1 cellular context compared by ENCODE assay signal in the genomic region with DNA sequence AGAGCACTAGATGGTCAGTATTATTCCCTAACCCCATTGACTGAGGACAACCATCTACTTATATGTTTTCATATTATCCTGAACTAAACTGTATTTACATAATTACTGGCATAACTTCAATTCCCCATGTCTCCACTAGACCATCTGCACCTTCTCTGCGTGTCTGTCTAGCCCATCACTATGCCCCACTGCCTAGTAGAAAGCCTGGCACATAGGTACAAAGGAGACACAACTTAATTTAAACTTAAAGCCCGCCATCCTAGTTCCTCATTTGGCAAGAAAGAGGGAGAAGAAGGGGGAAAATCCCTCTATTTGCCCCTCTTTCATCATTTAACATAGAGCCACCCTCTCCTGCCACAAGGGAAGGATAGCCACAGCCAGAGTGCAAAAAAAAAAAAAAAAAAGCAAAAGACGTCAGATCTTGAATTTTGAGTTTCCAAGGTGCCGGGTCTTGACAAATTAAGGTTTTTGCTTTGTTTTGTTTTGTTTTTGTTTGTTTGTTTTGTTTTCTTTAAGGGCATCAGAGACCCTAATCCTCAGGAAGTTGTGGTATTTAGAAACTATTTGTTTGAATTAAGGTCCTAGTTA.
TF ChIP-seq lines count a peak whose summit lies in the region.

No MANE protein-coding gene starts in this region.

TF ChIP-seq in A549, 52 proteins besides CTCF, POLR2A, EP300 and RAD21 (continued from another document):
- TF ChIP-seq, protein P1, sequence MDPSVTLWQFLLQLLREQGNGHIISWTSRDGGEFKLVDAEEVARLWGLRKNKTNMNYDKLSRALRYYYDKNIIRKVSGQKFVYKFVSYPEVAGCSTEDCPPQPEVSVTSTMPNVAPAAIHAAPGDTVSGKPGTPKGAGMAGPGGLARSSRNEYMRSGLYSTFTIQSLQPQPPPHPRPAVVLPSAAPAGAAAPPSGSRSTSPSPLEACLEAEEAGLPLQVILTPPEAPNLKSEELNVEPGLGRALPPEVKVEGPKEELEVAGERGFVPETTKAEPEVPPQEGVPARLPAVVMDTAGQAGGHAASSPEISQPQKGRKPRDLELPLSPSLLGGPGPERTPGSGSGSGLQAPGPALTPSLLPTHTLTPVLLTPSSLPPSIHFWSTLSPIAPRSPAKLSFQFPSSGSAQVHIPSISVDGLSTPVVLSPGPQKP (IDR thresholded peaks at IDR 0.05; ENCODE audit: low read depth, low read length) = no peak
- TF ChIP-seq EHF (CRISPR knock-in tag; IDR thresholded peaks at IDR 0.05) (no peak), GATA3 (IDR thresholded peaks at IDR 0.05; ENCODE audit: borderline replicate concordance) (no peak), HOXA7 (CRISPR knock-in tag; IDR thresholded peaks at IDR 0.05) (no peak)
